ENCODE assay signal across 11 cellular contexts in the genomic region with DNA sequence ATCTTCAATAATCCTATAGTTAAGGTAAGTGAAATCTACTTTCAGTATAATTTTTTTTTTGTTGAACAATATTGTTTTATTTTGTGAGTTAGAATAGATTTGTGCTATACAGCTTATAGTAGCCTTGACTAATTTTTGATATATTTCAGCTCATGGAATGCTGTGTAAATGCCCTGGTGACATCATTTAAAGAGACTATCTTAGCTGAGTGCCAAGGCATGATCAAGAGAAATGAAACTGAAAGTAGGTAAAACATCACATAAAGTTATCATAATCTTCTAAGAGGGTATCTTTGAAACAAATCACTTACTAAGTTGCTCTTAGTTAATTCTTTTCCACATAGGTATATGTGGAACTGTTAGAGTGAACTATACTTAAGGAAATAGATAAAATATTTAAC. TPM values are rescaled to one million over a fixed set of nuclear protein-coding genes. Genes with fewer than 3 reads are reported as not detected.
A peak's percentile ranks its signal among the peaks of the same experiment; 100 is the strongest.
DNase-seq lines count a peak whose midpoint lies in the region; ATAC-seq and TF ChIP-seq lines count a peak whose summit lies in the region.
"Had no signal": no experiment of that assay in that cellular context is flagged by ENCODE, and none has a peak within 500 bp of the region (broad histone marks: within the 10 kb centered on the region; RNA-seq: fewer than 3 reads in every experiment).

No MANE protein-coding gene starts in this region.

- peak overlapping the region; percentile 44 for H3K4me3 Mint-ChIP-seq in T-helper 1 cell treated with Interleukin-12 subunit alpha and Interleukin-12 subunit beta and Interleukin-4 antibody, amounts not matched to agents 30 μg/mL and 1 μg/mL, for 36 hours
- no peak overlapping the region for H3K4me3 Mint-ChIP-seq in neural progenitor cell

- H3K27me3 Mint-ChIP-seq in T-helper 1 cell treated with Interleukin-12 subunit alpha and Interleukin-12 subunit beta and Interleukin-4 antibody, amounts not matched to agents 30 μg/mL and 1 μg/mL, for 36 hours (ENCODE audit: low read depth): no peaks in the 10 kb centered on the region
- no peaks in the 10 kb centered on the region for H3K27me3 Mint-ChIP-seq in neural progenitor cell (ENCODE audit: insufficient read depth, low read depth)

- peak overlapping the region; percentile 79 for H3K27ac Mint-ChIP-seq in T-helper 1 cell treated with Interleukin-12 subunit alpha and Interleukin-12 subunit beta and Interleukin-4 antibody, amounts not matched to agents 30 μg/mL and 1 μg/mL, for 36 hours
- H3K27ac Mint-ChIP-seq in neural progenitor cell: no peak overlapping the region

- ATAC-seq in GM21723 (IDR thresholded peaks at IDR 0.05; ENCODE audit: unreplicated experiment) (peak; percentile 80), GM21515 (IDR thresholded peaks at IDR 0.05; ENCODE audit: unreplicated experiment) (no peak)

- H3K27me3 ChIP-seq in neural progenitor cell: no peaks in the 10 kb centered on the region
- H3K27me3 ChIP-seq: cardiac muscle cell, upper lobe of left lung had no signal

- H3K36me3 Mint-ChIP-seq in T-helper 1 cell treated with Interleukin-12 subunit alpha and Interleukin-12 subunit beta and Interleukin-4 antibody, amounts not matched to agents 30 μg/mL and 1 μg/mL, for 36 hours (ENCODE audit: low read depth): peaks cover 34% of the 10 kb centered on the region
- peaks cover 21% of the 10 kb centered on the region for H3K36me3 Mint-ChIP-seq in neural progenitor cell

- H4K20me1 ChIP-seq in neural progenitor cell (ENCODE audit: low read depth): no peaks in the 10 kb centered on the region

- H3K9me3 Mint-ChIP-seq in T-helper 1 cell treated with Interleukin-12 subunit alpha and Interleukin-12 subunit beta and Interleukin-4 antibody, amounts not matched to agents 30 μg/mL and 1 μg/mL, for 36 hours: no peaks in the 10 kb centered on the region
- no peaks in the 10 kb centered on the region for H3K9me3 Mint-ChIP-seq in neural progenitor cell

- TF ChIP-seq CTCF in neural progenitor cell (IDR thresholded peaks at IDR 0.05): no peak

- no peaks in the 10 kb centered on the region for H3K79me2 ChIP-seq in neural progenitor cell (ENCODE audit: low read depth)
- H3K79me2 ChIP-seq: parathyroid adenoma had no signal

- no peaks in the 10 kb centered on the region for H3K9me3 ChIP-seq in neural progenitor cell (ENCODE audit: low read depth)
- H3K9me3 ChIP-seq: upper lobe of left lung had no signal

- DNase-seq in GM04504 (ENCODE audit: low read depth): peak; percentile 40
- DNase-seq in kidney glomerular epithelial cell (lab: John Stamatoyannopoulos, UW): peak; percentile 17
- DNase-seq in neural progenitor cell (ENCODE audit: low spot score): no peak
- DNase-seq in head of caudate nucleus: no peak
- no peak for DNase-seq in NCI-H345 (lab: John Stamatoyannopoulos, UW)
- DNase-seq: upper lobe of left lung had no signal

- peaks cover 17% of the 10 kb centered on the region for H3K4me1 Mint-ChIP-seq in T-helper 1 cell treated with Interleukin-12 subunit alpha and Interleukin-12 subunit beta and Interleukin-4 antibody, amounts not matched to agents 30 μg/mL and 1 μg/mL, for 36 hours (ENCODE audit: low read depth)
- H3K4me1 Mint-ChIP-seq in neural progenitor cell: no peaks in the 10 kb centered on the region

- H3F3A ChIP-seq in neural progenitor cell (ENCODE audit: low read depth): no peaks in the 10 kb centered on the region

- no peak overlapping the region for H3K4me2 ChIP-seq in neural progenitor cell

- no peak overlapping the region for H3K4me3 ChIP-seq in neural progenitor cell
- H3K4me3 ChIP-seq: cardiac muscle cell, upper lobe of left lung had no signal

- no peak overlapping the region for H3K9ac ChIP-seq in neural progenitor cell
- H3K9ac ChIP-seq: parathyroid adenoma had no signal

- intact Hi-C loops in head of caudate nucleus (cut with DNase I): no loop called here

- H2AFZ ChIP-seq in neural progenitor cell (replicated peaks): no peak overlapping the region
- H2AFZ ChIP-seq: parathyroid adenoma had no signal

- no peaks in the 10 kb centered on the region for H3K4me1 ChIP-seq in neural progenitor cell
- H3K4me1 ChIP-seq: parathyroid adenoma had no signal

- peaks cover 11% of the 10 kb centered on the region for H3K36me3 ChIP-seq in neural progenitor cell

- H3K27ac ChIP-seq in neural progenitor cell: no peak overlapping the region
- H3K27ac ChIP-seq: parathyroid adenoma, upper lobe of left lung had no signal

RNA-seq across cellular contexts. Expression of a gene that starts 51.4 kb away (rescaled TPM):
- 37.6 and 50.9 TPM in 2 replicates for total RNA-seq in neural progenitor cell (ENCODE audit: low replicate concordance)

Comparison
In these comparisons a context has a peak if more than half of its experiments do, and no peak if none do; other contexts are left out.
1. DNase-seq: peak in GM04504 (single experiment) and kidney glomerular epithelial cell (single experiment); none in neural progenitor cell (single experiment), head of caudate nucleus (0 of 42) and NCI-H345 (single experiment).